ENCODE assay signal across 9 cellular contexts in the genomic region with DNA sequence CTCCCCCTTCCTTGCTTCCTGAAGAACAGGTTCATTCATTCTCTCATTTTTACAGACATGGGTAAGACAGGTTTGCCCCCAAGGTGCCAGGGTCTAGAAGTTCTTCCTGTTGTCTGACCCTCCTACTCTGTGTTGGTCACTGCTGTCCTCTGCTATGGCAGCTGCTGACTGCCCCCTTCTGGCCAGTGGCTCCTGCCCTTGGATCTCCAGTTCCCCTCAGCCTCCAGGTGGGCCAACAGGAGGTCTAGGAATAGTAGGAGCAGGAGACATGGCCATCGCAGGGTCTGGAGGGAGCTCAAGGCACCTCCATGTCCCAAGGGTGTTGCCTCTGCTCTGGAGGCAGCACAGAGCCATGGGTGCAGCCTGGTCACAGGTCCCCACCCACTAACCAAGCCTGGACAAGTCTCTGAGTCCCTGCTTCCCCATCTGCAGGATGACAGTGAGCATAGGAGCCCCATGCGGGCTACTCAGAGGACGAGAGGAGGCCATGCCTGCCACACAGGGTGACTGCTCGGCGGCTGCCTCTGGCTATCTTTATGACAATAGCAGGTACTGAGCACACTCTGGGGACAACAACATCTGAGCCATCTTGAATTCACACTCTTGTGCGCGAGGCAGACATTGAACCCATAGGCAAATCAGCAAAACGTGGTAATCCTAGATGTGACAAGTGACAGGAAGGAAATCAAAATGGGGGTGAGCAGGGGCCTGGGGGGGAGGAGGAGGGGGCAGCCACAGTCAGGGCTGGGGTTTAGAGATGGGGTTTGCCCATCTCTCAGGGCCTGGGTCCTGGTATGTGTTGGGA. TPM values are rescaled to one million over a fixed set of nuclear protein-coding genes. Genes with fewer than 3 reads are reported as not detected.
DNase-seq lines count a peak whose midpoint lies in the region; ATAC-seq and TF ChIP-seq lines count a peak whose summit lies in the region.
"Had no signal": no experiment of that assay in that cellular context is flagged by ENCODE, and none has a peak within 500 bp of the region (broad histone marks: within the 10 kb centered on the region; RNA-seq: fewer than 3 reads in every experiment).

No MANE protein-coding gene starts in this region.

- 69 to 76% methylated on average over 8 of the region's 8 CpGs for WGBS in GM23248 (ENCODE audit: low coverage in 1 of 2, low lambda C conversion rate in 2 of 2, missing lambda C conversion rate in 2 of 2), 2 experiments

- H3K9me2 ChIP-seq in GM23248 (ENCODE audit: insufficient read depth) = no peaks in the 10 kb centered on the region

- H2AFZ ChIP-seq in GM23248 = no peak overlapping the region

- H3F3A ChIP-seq in GM23248 (ENCODE audit: insufficient read depth) = no peaks in the 10 kb centered on the region

- TF ChIP-seq CTCF in AG09319 (IDR thresholded peaks at IDR 0.05; ENCODE audit: low read depth, low read length) (peak; percentile 78), ascending aorta (IDR thresholded peaks at IDR 0.05) (peak; percentile 20 to 55 (median 43))

- no peaks in the 10 kb centered on the region for H3K9me3 ChIP-seq in GM23248 (ENCODE audit: low read depth)
- no peaks in the 10 kb centered on the region for H3K9me3 ChIP-seq in ascending aorta
- H3K9me3 ChIP-seq: HAP-1 had no signal

- in situ Hi-C loops in GM23248 (cut with MboI) = loop anchor here (5.0 kb wide), 1 partner anchor 111 kb away; no protein-coding TSS in a partner anchor

- intact Hi-C loops in ascending aorta (cut with DNase I) = loop anchor here (2.0 kb wide), 1 partner anchor 52 kb away; no protein-coding TSS in a partner anchor

- no peak for ATAC-seq in GM18861 (IDR thresholded peaks at IDR 0.05; ENCODE audit: unreplicated experiment)
- no peak for ATAC-seq in HG03457 (IDR thresholded peaks at IDR 0.05; ENCODE audit: unreplicated experiment)

- H3K4me1 ChIP-seq in GM23248 (ENCODE audit: insufficient read depth) (no peaks in the 10 kb centered on the region), ascending aorta (no peaks in the 10 kb centered on the region)
- H3K4me1 ChIP-seq: HAP-1 had no signal

- H3K79me2 ChIP-seq in GM23248 (ENCODE audit: insufficient read depth) = no peaks in the 10 kb centered on the region

- H3K36me3 ChIP-seq in GM23248 (ENCODE audit: low read depth) (no peaks in the 10 kb centered on the region), ascending aorta (no peaks in the 10 kb centered on the region)
- H3K36me3 ChIP-seq: HAP-1 had no signal

- no peak overlapping the region for H3K4me2 ChIP-seq in GM23248 (ENCODE audit: unreplicated experiment)

- DNase-seq in AG09319 (ENCODE audit: extremely low read depth, low read depth) (no peak), GM23248 (peak; percentile 62), ascending aorta (ENCODE audit: low spot score in 2 of 2) (peak in 1 of 2 donors; percentile 65), iPS-NIHi11 (ENCODE audit: low spot score) (peak; percentile 76), ureter (ENCODE audit: low spot score) (no peak), retina (no peak)

- no peaks in the 10 kb centered on the region for H4K20me1 ChIP-seq in GM23248 (ENCODE audit: insufficient read depth)

- H3K9ac ChIP-seq in GM23248 = no peak overlapping the region

- H3K4me3 ChIP-seq in GM23248 (no peak overlapping the region), ascending aorta (no peak overlapping the region)
- H3K4me3 ChIP-seq: HAP-1 had no signal

- peaks cover 2% of the 10 kb centered on the region; the same call in 1 of the 2 replicates for H3K27me3 ChIP-seq in GM23248 (replicated peaks; ENCODE audit: insufficient read depth)
- H3K27me3 ChIP-seq in ascending aorta = no peaks in the 10 kb centered on the region

- no peak overlapping the region for H3K27ac ChIP-seq in GM23248
- H3K27ac ChIP-seq in ascending aorta = no peak overlapping the region

RNA-seq across cellular contexts. Expression of a gene that starts 27.0 kb away (rescaled TPM):
- 0.76 and 1.4 TPM in 2 replicates for total RNA-seq in GM23248 (2014; rRNA removed; shearing (Covaris generic))
- polyA plus RNA-seq in GM23248 (2016; fragmentation: Nextera tagmentation; extraction: Ambion mirVana) = 0.30 TPM in 2 replicates
- total RNA-seq in ascending aorta = 30.3 TPM
- 9.2 TPM for total RNA-seq in ureter

RNA-seq across cellular contexts. Expression of a gene that starts 53.6 kb away (rescaled TPM):
- 0.25 and 0.43 TPM in 2 replicates for total RNA-seq in GM23248 (2014; rRNA removed; shearing (Covaris generic))
- 0.60 and 0.81 TPM in 2 replicates for polyA plus RNA-seq in GM23248 (2016; fragmentation: Nextera tagmentation; extraction: Ambion mirVana)
- total RNA-seq in ascending aorta (53.0 TPM), ureter (10.0 TPM)

Comparison
In these comparisons a context has a peak if more than half of its experiments do, and no peak if none do; other contexts are left out.
1. DNase-seq: peak in GM23248 (single experiment) and iPS-NIHi11 (single experiment); none in AG09319 (single experiment), ureter (single experiment) and retina (single experiment).